In genomic region chrX:79413009-79413408, GRCh38 we compare ENCODE assay signal across 9 cellular contexts. TPM values are rescaled to one million over a fixed set of nuclear protein-coding genes. Genes with fewer than 3 reads are reported as not detected.
DNase-seq lines count a peak whose midpoint lies in the region; ATAC-seq and TF ChIP-seq lines count a peak whose summit lies in the region.
"Had no signal": no experiment of that assay in that cellular context is flagged by ENCODE, and none has a peak within 500 bp of the region (broad histone marks: within the 10 kb centered on the region; RNA-seq: fewer than 3 reads in every experiment).

No MANE protein-coding gene starts in this region.

- H3K4me3 Mint-ChIP-seq in chondrocyte (ENCODE audit: unreplicated experiment), result no peak overlapping the region
- H3K4me3 Mint-ChIP-seq in natural killer cell, result peak overlapping the region; percentile 70

- DNase-seq in GDM1 (lab: John Stamatoyannopoulos, UW), result peak; percentile 15
- DNase-seq in NB4 (ENCODE audit: low read depth), result peak; percentile 35
- DNase-seq in chondrocyte (ENCODE audit: low spot score), result no peak
- no peak for DNase-seq in natural killer cell
- no peak for DNase-seq in NCI-H2171 treated with DMSO at 0.1 percent for 48 hours (lab: John Stamatoyannopoulos, UW)
- DNase-seq in HEK293T (ENCODE audit: extremely low spot score), result no peak
- DNase-seq in DMS153 (lab: John Stamatoyannopoulos, UW), result no peak

- TF ChIP-seq CTCF in NB4 (IDR thresholded peaks at IDR 0.05; ENCODE audit: low read depth, low read length) (no peak), chondrocyte (IDR thresholded peaks at IDR 0.05) (peak; percentile 72), natural killer cell (IDR thresholded peaks at IDR 0.05) (peak; percentile 51)

- ATAC-seq in natural killer cell (no peak), esophagus mucosa (no peak)
- ATAC-seq: mucosa of descending colon had no signal

- CTCF ChIA-PET in HEK293T (lab: Yijun Ruan, JAX), result interaction anchor here (0.6 kb wide), 1 partner anchor 43 kb away, joined by 3 read pairs; no protein-coding TSS in a partner anchor

- H3K36me3 Mint-ChIP-seq in chondrocyte (ENCODE audit: low read depth) (no peaks in the 10 kb centered on the region), natural killer cell (no peaks in the 10 kb centered on the region)

- H3K4me3 ChIP-seq in NB4 (ENCODE audit: low read depth, low read length), result peak overlapping the region; percentile 32
- H3K4me3 ChIP-seq: mucosa of descending colon had no signal

- H3K27me3 Mint-ChIP-seq in chondrocyte (ENCODE audit: low read depth) (no peaks in the 10 kb centered on the region), natural killer cell (ENCODE audit: low read depth in 2 of 2) (peaks cover 0 to 19% of the 10 kb centered on the region in 2 donors)

- TF ChIP-seq POLR2A in NB4 (IDR thresholded peaks at IDR 0.05; ENCODE audit: extremely low read depth, insufficient read length), result no peak

- intact Hi-C loops in natural killer cell (cut with micrococcal nuclease), result loop anchor here (2.0 to 5.0 kb wide), 2 partner anchors 46 to 141 kb away; partner anchors contain the start of gene ITM2A

- H3K9me3 Mint-ChIP-seq in chondrocyte (ENCODE audit: low read depth) (peaks cover under 1% of the 10 kb centered on the region), natural killer cell (peaks cover under 1 to 4% of the 10 kb centered on the region in 2 donors)

- H3K27ac Mint-ChIP-seq in chondrocyte (ENCODE audit: unreplicated experiment), result no peak overlapping the region
- H3K27ac Mint-ChIP-seq in natural killer cell, result no peak overlapping the region

- POLR2A ChIA-PET in HEK293T (lab: Yijun Ruan, JAX), result no interaction called here

- H3K4me1 Mint-ChIP-seq in chondrocyte (ENCODE audit: low read depth) (no peaks in the 10 kb centered on the region), natural killer cell (peaks cover 23% of the 10 kb centered on the region in 2 donors)

TF ChIP-seq in HEK293T, 16 proteins besides CTCF, POLR2A, EP300 and RAD21:
- TF ChIP-seq HDGF (IDR thresholded peaks at IDR 0.05; ENCODE audit: borderline replicate concordance) (no peak), L3MBTL2 (conservative IDR thresholded peaks at IDR 0.05) (no peak), SUZ12 (IDR thresholded peaks at IDR 0.05) (no peak), ZNF384 (IDR thresholded peaks at IDR 0.05) (no peak), ARNT (IDR thresholded peaks at IDR 0.05) (no peak), ELF4 (IDR thresholded peaks at IDR 0.05) (no peak), CTBP1 (IDR thresholded peaks at IDR 0.05; ENCODE audit: borderline replicate concordance) (no peak), BHLHE40 (IDR thresholded peaks at IDR 0.05; ENCODE audit: borderline replicate concordance) (no peak), LEF1 (IDR thresholded peaks at IDR 0.05; ENCODE audit: borderline replicate concordance) (no peak), NFRKB (IDR thresholded peaks at IDR 0.05) (no peak)

RNA-seq across cellular contexts. Expression of gene ITM2A, which starts 45.9 kb away (rescaled TPM):
- total RNA-seq in chondrocyte (0.56 TPM in 1 of 3 replicates, not detected in the others), natural killer cell (10 to 100 TPM; 34.7 to 72.5 (median 64.8) TPM), esophagus mucosa (13.8 TPM)

Comparison
In these comparisons a context has a peak if more than half of its experiments do, and no peak if none do; other contexts are left out.
1. DNase-seq: peak in GDM1 (single experiment) and NB4 (single experiment); none in chondrocyte (single experiment), natural killer cell (single experiment), NCI-H2171 treated with DMSO at 0.1 percent for 48 hours (single experiment), HEK293T (single experiment) and DMS153 (single experiment).